In the genomic region with DNA sequence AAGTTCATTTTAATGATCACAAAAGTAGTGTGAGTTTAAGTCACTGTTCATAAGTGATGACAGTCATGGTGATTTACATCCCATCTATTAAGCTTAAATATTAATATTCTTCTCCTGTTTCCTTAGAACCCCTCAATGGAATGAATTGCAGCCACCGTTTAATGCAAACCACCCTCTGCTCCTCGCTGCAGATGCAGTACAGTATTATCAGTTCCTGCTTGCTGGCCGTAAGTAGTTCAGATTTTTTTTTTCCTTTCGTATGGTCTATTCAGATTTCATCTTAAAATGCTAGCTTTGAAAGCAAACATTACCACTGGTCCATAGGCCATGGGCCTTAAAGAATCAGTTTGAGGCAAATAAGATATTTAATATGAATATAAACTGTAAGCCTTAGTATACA, we compare ENCODE assay signal across 16 cellular contexts.
A peak's percentile ranks its signal among the peaks of the same experiment; 100 is the strongest.
DNase-seq lines count a peak whose midpoint lies in the region; ATAC-seq and TF ChIP-seq lines count a peak whose summit lies in the region.
"Had no signal": no experiment of that assay in that cellular context is flagged by ENCODE, and none has a peak within 500 bp of the region (broad histone marks: within the 10 kb centered on the region; RNA-seq: fewer than 3 reads in every experiment).

No MANE protein-coding gene starts in this region.

- H3K4me3 ChIP-seq in SK-N-SH (ENCODE audit: low read depth in 2 of 2, low read length in 1 of 2) (no peak overlapping the region), adrenal gland (no peak overlapping the region)
- H3K4me3 ChIP-seq: BLaER1 treated with 17β-estradiol and CSF1 and Interleukin-3, amounts not matched to agents 10 nM and 100 nM had no signal

- TF ChIP-seq CTCF in SK-N-SH (IDR thresholded peaks at IDR 0.05), result no peak
- no peak for TF ChIP-seq CTCF in mesothelial cell of epicardium (IDR thresholded peaks at IDR 0.05; ENCODE audit: unreplicated experiment)
- TF ChIP-seq CTCF in adrenal gland (IDR thresholded peaks at IDR 0.05), result no peak

- H2AFZ ChIP-seq in SK-N-SH (ENCODE audit: low read depth), result no peak overlapping the region

- H3K9me3 ChIP-seq in SK-N-SH (no peaks in the 10 kb centered on the region), adrenal gland (replicated peaks in 1 of 3) (no peaks in the 10 kb centered on the region)

- DNase-seq in SK-N-SH, result peak; percentile 57
- peak; percentile 79 to 97 for DNase-seq in NCI-H524 (lab: John Stamatoyannopoulos, UW)
- no peak for DNase-seq in mesothelial cell of epicardium (ENCODE audit: low spot score in 2 of 2, unreplicated experiment in 2 of 2)
- DNase-seq in adrenal gland, result no peak
- DNase-seq in activated naive CD4-positive, alpha-beta T cell treated with anti-CD3 and anti-CD28 coated beads, Interleukin-2, amount 50 U/mL, for 72 hours (ENCODE audit: low spot score in 2 of 2), result no peak
- DNase-seq in NCI-H82 treated with DMSO at 0.1 percent for 48 hours (lab: John Stamatoyannopoulos, UW; ENCODE audit: unreplicated experiment), result no peak
- DNase-seq: 8988T; Calu3; CD8-positive, alpha-beta T cell; GOT3; H7 had no signal

- TF ChIP-seq POLR2A in adrenal gland (IDR thresholded peaks at IDR 0.05), result no peak

- H3F3A ChIP-seq in SK-N-SH (replicated peaks; ENCODE audit: insufficient read depth), result no peaks in the 10 kb centered on the region

- H3K9me3 Mint-ChIP-seq in mesothelial cell of epicardium, result peaks cover 10% of the 10 kb centered on the region
- no peaks in the 10 kb centered on the region for H3K9me3 Mint-ChIP-seq in activated naive CD4-positive, alpha-beta T cell treated with anti-CD3 and anti-CD28 coated beads, Interleukin-2, amount 50 U/mL, for 72 hours
- H3K9me3 Mint-ChIP-seq: CD8-positive, alpha-beta T cell had no signal

- no peak; the same call in 1 of the 2 replicates for TF ChIP-seq RAD21 in SK-N-SH (IDR thresholded peaks at IDR 0.05; ENCODE audit: low read length)

- H3K27ac Mint-ChIP-seq in mesothelial cell of epicardium, result peak overlapping the region; percentile 7
- H3K27ac Mint-ChIP-seq in activated naive CD4-positive, alpha-beta T cell treated with anti-CD3 and anti-CD28 coated beads, Interleukin-2, amount 50 U/mL, for 72 hours, result no peak overlapping the region
- H3K27ac Mint-ChIP-seq: B cell; CD8-positive, alpha-beta T cell; IgD-negative memory B cell had no signal

- TF ChIP-seq EP300 in SK-N-SH (IDR thresholded peaks at IDR 0.05; ENCODE audit: borderline replicate concordance in 1 of 2, low read depth in 1 of 2, low read length in 1 of 2), result no peak

- no peak for ATAC-seq in SK-N-SH treated with all-trans-retinoic acid at 6 μM for 48 hours
- ATAC-seq in activated naive CD4-positive, alpha-beta T cell treated with anti-CD3 and anti-CD28 coated beads, Interleukin-2, amount 50 U/mL, for 72 hours, result no peak
- ATAC-seq: CD8-positive, alpha-beta T cell; HepG2 had no signal

- POLR2A ChIA-PET in SK-N-SH (lab: Yijun Ruan, JAX), result no interaction called here

- H3K36me3 ChIP-seq in SK-N-SH (replicated peaks in 1 of 2; ENCODE audit: control insufficient read depth in 1 of 2, insufficient read depth in 2 of 2, low read length in 1 of 2) (peaks cover 0 to 13% of the 10 kb centered on the region in 2 experiments), adrenal gland (replicated peaks in 1 of 2) (peaks cover 0 to 7% of the 10 kb centered on the region in 2 donors)

- no peaks in the 10 kb centered on the region for H4K20me1 ChIP-seq in SK-N-SH (ENCODE audit: insufficient read depth)
- H4K20me1 ChIP-seq: BLaER1 treated with 17β-estradiol and CSF1 and Interleukin-3, amounts not matched to agents 10 nM and 100 nM had no signal

- no peak overlapping the region for H3K9ac ChIP-seq in SK-N-SH
- H3K9ac ChIP-seq: BLaER1 treated with 17β-estradiol and CSF1 and Interleukin-3, amounts not matched to agents 10 nM and 100 nM had no signal

- intact Hi-C loops in adrenal gland (cut with DNase I), result no loop called here

- H3K36me3 Mint-ChIP-seq in mesothelial cell of epicardium, result peaks cover 25% of the 10 kb centered on the region
- no peaks in the 10 kb centered on the region for H3K36me3 Mint-ChIP-seq in activated naive CD4-positive, alpha-beta T cell treated with anti-CD3 and anti-CD28 coated beads, Interleukin-2, amount 50 U/mL, for 72 hours

- H3K27ac ChIP-seq in SK-N-SH (ENCODE audit: low read depth in 2 of 2, low read length in 1 of 2), result peak overlapping the region in 1 of 2 experiments; percentile 29; a peak in 1 of 4 replicates
- H3K27ac ChIP-seq in adrenal gland, result no peak overlapping the region
- H3K27ac ChIP-seq: BLaER1 treated with 17β-estradiol and CSF1 and Interleukin-3, amounts not matched to agents 10 nM and 100 nM had no signal

- peaks cover 12% of the 10 kb centered on the region for H3K4me1 Mint-ChIP-seq in mesothelial cell of epicardium
- H3K4me1 Mint-ChIP-seq: B cell, IgD-negative memory B cell had no signal

- H3K4me3 Mint-ChIP-seq in mesothelial cell of epicardium, result no peak overlapping the region
- H3K4me3 Mint-ChIP-seq: B cell; CD8-positive, alpha-beta T cell; IgD-negative memory B cell had no signal

- no peaks in the 10 kb centered on the region for H3K27me3 ChIP-seq in SK-N-SH (ENCODE audit: insufficient read depth)
- H3K27me3 ChIP-seq in adrenal gland, result no peaks in the 10 kb centered on the region
- H3K27me3 ChIP-seq: BLaER1 treated with 17β-estradiol and CSF1 and Interleukin-3, amounts not matched to agents 10 nM and 100 nM had no signal

- H3K4me1 ChIP-seq in SK-N-SH (ENCODE audit: control insufficient read depth in 1 of 2, insufficient read depth in 2 of 2, low read depth in 1 of 2, low read length in 1 of 2) (peaks cover 0 to 4% of the 10 kb centered on the region in 2 experiments; a peak in 1 of 4 replicates), adrenal gland (replicated peaks in 1 of 2) (no peaks in the 10 kb centered on the region)
- H3K4me1 ChIP-seq: BLaER1 treated with 17β-estradiol and CSF1 and Interleukin-3, amounts not matched to agents 10 nM and 100 nM had no signal

- H3K4me2 ChIP-seq in SK-N-SH, result no peak overlapping the region
- H3K4me2 ChIP-seq: BLaER1 treated with 17β-estradiol and CSF1 and Interleukin-3, amounts not matched to agents 10 nM and 100 nM had no signal

- 66% methylated on average over 4 of the region's 4 CpGs for WGBS in SK-N-SH (ENCODE audit: low lambda C conversion rate)
- 90 to 93% (median 92%) methylated on average over 4 of the region's 4 CpGs for whole genome bisulfite sequencing in adrenal gland, 4 donors

- no peaks in the 10 kb centered on the region for H3K79me2 ChIP-seq in SK-N-SH (ENCODE audit: insufficient read depth)

- H3K27me3 Mint-ChIP-seq in mesothelial cell of epicardium (ENCODE audit: low read depth), result no peaks in the 10 kb centered on the region
- H3K27me3 Mint-ChIP-seq: B cell, IgD-negative memory B cell had no signal

- CTCF ChIA-PET in SK-N-SH (lab: Yijun Ruan, JAX), result interaction anchor here (0.7 to 1.8 kb wide), 5 partner anchors 8 to 350 kb away, joined by 3 to 8 read pairs (median 3); no protein-coding TSS in a partner anchor

- H3K9me2 ChIP-seq in SK-N-SH, result no peaks in the 10 kb centered on the region

TF ChIP-seq in SK-N-SH, 30 proteins besides CTCF, POLR2A, EP300 and RAD21:
- no peak for TF ChIP-seq FOSL2 (IDR thresholded peaks at IDR 0.05; ENCODE audit: borderline replicate concordance, low read depth)
- TF ChIP-seq, protein P1, sequence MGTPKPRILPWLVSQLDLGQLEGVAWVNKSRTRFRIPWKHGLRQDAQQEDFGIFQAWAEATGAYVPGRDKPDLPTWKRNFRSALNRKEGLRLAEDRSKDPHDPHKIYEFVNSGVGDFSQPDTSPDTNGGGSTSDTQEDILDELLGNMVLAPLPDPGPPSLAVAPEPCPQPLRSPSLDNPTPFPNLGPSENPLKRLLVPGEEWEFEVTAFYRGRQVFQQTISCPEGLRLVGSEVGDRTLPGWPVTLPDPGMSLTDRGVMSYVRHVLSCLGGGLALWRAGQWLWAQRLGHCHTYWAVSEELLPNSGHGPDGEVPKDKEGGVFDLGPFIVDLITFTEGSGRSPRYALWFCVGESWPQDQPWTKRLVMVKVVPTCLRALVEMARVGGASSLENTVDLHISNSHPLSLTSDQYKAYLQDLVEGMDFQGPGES (IDR thresholded peaks at IDR 0.05; ENCODE audit: low read depth, low read length), result no peak
- TF ChIP-seq MEF2A (IDR thresholded peaks at IDR 0.05; ENCODE audit: borderline replicate concordance, low read depth), result no peak
- TF ChIP-seq GATA2 (CRISPR knock-in tag; IDR thresholded peaks at IDR 0.05), result peak; percentile 56; the same call in 1 of the 2 replicates
- TF ChIP-seq JUND (IDR thresholded peaks at IDR 0.05), result no peak

TF ChIP-seq in SK-N-SH treated with all-trans-retinoic acid at 6 μM for 48 hours, 23 proteins besides CTCF, POLR2A, EP300 and RAD21:
- TF ChIP-seq ZFP3 (CRISPR knock-in tag; IDR thresholded peaks at IDR 0.05), result no peak
- TF ChIP-seq, protein P2, sequence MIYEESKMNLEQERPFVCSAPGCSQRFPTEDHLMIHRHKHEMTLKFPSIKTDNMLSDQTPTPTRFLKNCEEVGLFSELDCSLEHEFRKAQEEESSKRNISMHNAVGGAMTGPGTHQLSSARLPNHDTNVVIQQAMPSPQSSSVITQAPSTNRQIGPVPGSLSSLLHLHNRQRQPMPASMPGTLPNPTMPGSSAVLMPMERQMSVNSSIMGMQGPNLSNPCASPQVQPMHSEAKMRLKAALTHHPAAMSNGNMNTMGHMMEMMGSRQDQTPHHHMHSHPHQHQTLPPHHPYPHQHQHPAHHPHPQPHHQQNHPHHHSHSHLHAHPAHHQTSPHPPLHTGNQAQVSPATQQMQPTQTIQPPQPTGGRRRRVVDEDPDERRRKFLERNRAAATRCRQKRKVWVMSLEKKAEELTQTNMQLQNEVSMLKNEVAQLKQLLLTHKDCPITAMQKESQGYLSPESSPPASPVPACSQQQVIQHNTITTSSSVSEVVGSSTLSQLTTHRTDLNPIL (CRISPR knock-in tag; IDR thresholded peaks at IDR 0.05; ENCODE audit: low read depth), result no peak

Comparison
In these comparisons a context has a peak if more than half of its experiments do, and no peak if none do; other contexts are left out.
1. DNase-seq: peak in SK-N-SH (single experiment) and NCI-H524 (2 of 2); none in mesothelial cell of epicardium (0 of 2), adrenal gland (0 of 7), activated naive CD4-positive, alpha-beta T cell treated with anti-CD3 and anti-CD28 coated beads, Interleukin-2, amount 50 U/mL, for 72 hours (0 of 2) and NCI-H82 treated with DMSO at 0.1 percent for 48 hours (single experiment).